In the genomic region with DNA sequence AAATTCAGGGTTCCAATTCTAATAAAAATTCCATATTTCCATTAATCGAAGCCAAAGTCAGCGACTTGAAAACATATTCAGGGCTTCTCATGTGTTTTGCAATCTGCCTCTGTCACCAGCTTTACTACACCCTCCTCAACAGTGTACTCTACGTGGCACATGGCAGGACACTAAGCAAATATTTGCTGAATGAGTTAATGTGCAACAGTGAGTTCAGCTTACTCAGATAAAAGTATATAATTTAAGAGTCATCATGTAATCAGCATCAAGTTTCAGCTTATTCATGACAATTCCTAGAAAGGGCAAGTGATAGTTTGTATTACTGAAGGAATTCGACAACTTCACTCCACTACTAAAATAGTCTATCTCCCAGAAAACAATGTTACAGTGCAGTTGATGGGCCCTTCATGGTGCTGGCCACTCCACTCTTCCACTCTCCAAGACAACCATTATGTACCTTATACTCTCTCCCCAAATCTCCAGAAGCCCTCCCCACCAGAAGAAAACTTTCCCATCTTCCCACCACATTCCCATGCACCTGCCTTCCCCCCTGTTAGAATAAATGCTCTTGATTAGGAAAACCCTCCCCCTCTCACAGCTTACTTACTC, we compare ENCODE assay signal across 10 cellular contexts.
A peak's percentile ranks its signal among the peaks of the same experiment; 100 is the strongest.
DNase-seq lines count a peak whose midpoint lies in the region; ATAC-seq and TF ChIP-seq lines count a peak whose summit lies in the region.
"Had no signal": no experiment of that assay in that cellular context is flagged by ENCODE, and none has a peak within 500 bp of the region (broad histone marks: within the 10 kb centered on the region; RNA-seq: fewer than 3 reads in every experiment).

No MANE protein-coding gene starts in this region.

- no peaks in the 10 kb centered on the region for H3K9me3 Mint-ChIP-seq in natural killer cell treated with Interleukin-12 subunit alpha and Interleukin-12 subunit beta and Interleukin-15 and Interleukin-18, amount 100 ng/mL, for 72 hours
- H3K9me3 Mint-ChIP-seq: dendritic cell treated with granulocyte-macrophage colony-stimulating factor and Interleukin-4, amounts not matched to agents 40 ng/mL and 50 ng/mL, for 4 days had no signal

- TF ChIP-seq CTCF in AG09309 (IDR thresholded peaks at IDR 0.05; ENCODE audit: control insufficient read depth, insufficient read depth, low read depth, low read length, missing control alignments), result no peak

- no peak overlapping the region for H3K4me3 ChIP-seq in AG09309 (ENCODE audit: control insufficient read depth, low read depth, low read length)

- ATAC-seq in GM18909 (IDR thresholded peaks at IDR 0.05; ENCODE audit: poor library complexity, unreplicated experiment) (no peak), HG03025 (IDR thresholded peaks at IDR 0.05; ENCODE audit: low FRiP score, unreplicated experiment) (no peak)
- ATAC-seq in natural killer cell treated with Interleukin-12 subunit alpha and Interleukin-12 subunit beta and Interleukin-15 and Interleukin-18, amount 100 ng/mL, for 72 hours, result no peak

- H3K27me3 Mint-ChIP-seq in natural killer cell treated with Interleukin-12 subunit alpha and Interleukin-12 subunit beta and Interleukin-15 and Interleukin-18, amount 100 ng/mL, for 72 hours, result peaks cover 7 to 12% of the 10 kb centered on the region in 2 donors
- H3K27me3 Mint-ChIP-seq: dendritic cell treated with granulocyte-macrophage colony-stimulating factor and Interleukin-4, amounts not matched to agents 40 ng/mL and 50 ng/mL, for 4 days had no signal

- H3K27ac Mint-ChIP-seq in natural killer cell treated with Interleukin-12 subunit alpha and Interleukin-12 subunit beta and Interleukin-15 and Interleukin-18, amount 100 ng/mL, for 72 hours, result no peak overlapping the region
- H3K27ac Mint-ChIP-seq: dendritic cell treated with granulocyte-macrophage colony-stimulating factor and Interleukin-4, amounts not matched to agents 40 ng/mL and 50 ng/mL, for 4 days had no signal

- DNase-seq in AG09309 (ENCODE audit: low read depth), result peak; percentile 50
- peak; percentile 22 for DNase-seq in HuH-7 (ENCODE audit: low spot score)
- peak; percentile 71 for DNase-seq in amniotic epithelial cell (ENCODE audit: low read depth)
- DNase-seq in kidney tubule cell (ENCODE audit: low spot score), result peak; percentile 88
- no peak for DNase-seq in natural killer cell treated with Interleukin-12 subunit alpha and Interleukin-12 subunit beta and Interleukin-15 and Interleukin-18, amount 100 ng/mL, for 72 hours (ENCODE audit: low spot score)
- no peak for DNase-seq in 8988T
- DNase-seq: NCI-H1105 had no signal

- H3K4me1 Mint-ChIP-seq in natural killer cell treated with Interleukin-12 subunit alpha and Interleukin-12 subunit beta and Interleukin-15 and Interleukin-18, amount 100 ng/mL, for 72 hours (ENCODE audit: low read depth in 2 of 2), result no peaks in the 10 kb centered on the region

- H3K36me3 Mint-ChIP-seq in natural killer cell treated with Interleukin-12 subunit alpha and Interleukin-12 subunit beta and Interleukin-15 and Interleukin-18, amount 100 ng/mL, for 72 hours, result no peaks in the 10 kb centered on the region

- H3K4me3 Mint-ChIP-seq in natural killer cell treated with Interleukin-12 subunit alpha and Interleukin-12 subunit beta and Interleukin-15 and Interleukin-18, amount 100 ng/mL, for 72 hours, result no peak overlapping the region
- H3K4me3 Mint-ChIP-seq: dendritic cell treated with granulocyte-macrophage colony-stimulating factor and Interleukin-4, amounts not matched to agents 40 ng/mL and 50 ng/mL, for 4 days had no signal

Comparison
In these comparisons a context has a peak if more than half of its experiments do, and no peak if none do; other contexts are left out.
1. DNase-seq: peak in AG09309 (single experiment), HuH-7 (single experiment), amniotic epithelial cell (single experiment) and kidney tubule cell (single experiment); none in natural killer cell treated with Interleukin-12 subunit alpha and Interleukin-12 subunit beta and Interleukin-15 and Interleukin-18, amount 100 ng/mL, for 72 hours (single experiment) and 8988T (single experiment).